ENCODE assay signal across 8 cellular contexts in the genomic region with DNA sequence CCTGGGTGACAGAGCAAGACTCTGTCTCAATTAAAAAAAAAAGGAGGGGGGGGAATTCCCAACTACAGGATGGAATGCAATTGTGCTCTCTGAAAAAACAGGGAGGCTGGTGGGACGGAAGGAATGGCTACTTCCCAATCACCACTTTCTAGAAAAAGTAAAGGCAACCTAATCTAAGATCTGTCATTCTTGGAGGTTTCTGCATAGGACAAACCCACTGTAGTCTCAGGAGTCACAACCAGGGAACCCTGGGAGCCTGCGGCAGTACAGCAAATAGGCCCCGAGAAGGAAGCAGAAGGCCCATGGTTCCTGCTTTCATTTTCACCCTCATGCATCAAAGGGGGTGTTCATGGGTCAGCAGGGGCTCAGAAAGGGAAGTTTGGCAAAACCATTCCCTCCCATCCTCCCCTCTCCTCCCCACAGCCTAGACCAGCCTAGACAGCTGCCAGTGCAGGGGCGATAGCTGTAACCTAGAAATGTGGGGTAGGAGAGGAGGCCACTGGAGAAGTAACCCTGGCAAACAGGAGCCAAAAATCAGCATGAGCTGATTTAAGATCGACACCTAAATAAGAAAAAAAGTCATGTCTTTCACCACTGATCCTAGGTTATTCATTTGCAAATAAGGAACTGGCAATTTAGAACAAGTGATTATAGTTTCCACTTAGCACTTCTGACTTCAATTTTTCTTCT. TPM values are rescaled to one million over a fixed set of nuclear protein-coding genes. Genes with fewer than 3 reads are reported as not detected.
DNase-seq lines count a peak whose midpoint lies in the region; ATAC-seq and TF ChIP-seq lines count a peak whose summit lies in the region.

No MANE protein-coding gene starts in this region.

- TF ChIP-seq CTCF in natural killer cell (IDR thresholded peaks at IDR 0.05): no peak
- TF ChIP-seq CTCF in RWPE1 (conservative IDR thresholded peaks at IDR 0.05; ENCODE audit: low read depth): no peak

- peaks cover 21% of the 10 kb centered on the region for H3K4me1 Mint-ChIP-seq in activated naive CD4-positive, alpha-beta T cell treated with anti-CD3 and anti-CD28 coated beads, Interleukin-2, amount 10 ng/mL, durations not matched to agents 7 days and 5 days
- H3K4me1 Mint-ChIP-seq in natural killer cell: peaks cover 26 to 34% of the 10 kb centered on the region in 2 donors

- H3K27ac Mint-ChIP-seq in activated naive CD4-positive, alpha-beta T cell treated with anti-CD3 and anti-CD28 coated beads, Interleukin-2, amount 10 ng/mL, durations not matched to agents 7 days and 5 days: peak overlapping the region; percentile 95
- no peak overlapping the region for H3K27ac Mint-ChIP-seq in natural killer cell

- peak overlapping the region; percentile 71 for H3K4me3 Mint-ChIP-seq in activated naive CD4-positive, alpha-beta T cell treated with anti-CD3 and anti-CD28 coated beads, Interleukin-2, amount 10 ng/mL, durations not matched to agents 7 days and 5 days
- no peak overlapping the region for H3K4me3 Mint-ChIP-seq in natural killer cell

- H3K27me3 Mint-ChIP-seq in activated naive CD4-positive, alpha-beta T cell treated with anti-CD3 and anti-CD28 coated beads, Interleukin-2, amount 10 ng/mL, durations not matched to agents 7 days and 5 days: no peaks in the 10 kb centered on the region
- H3K27me3 Mint-ChIP-seq in natural killer cell (ENCODE audit: low read depth in 2 of 2): no peaks in the 10 kb centered on the region

- H3K27me3 ChIP-seq in H7 (ENCODE audit: control insufficient read depth, insufficient read depth, low read length): no peaks in the 10 kb centered on the region

- H3K36me3 Mint-ChIP-seq in activated naive CD4-positive, alpha-beta T cell treated with anti-CD3 and anti-CD28 coated beads, Interleukin-2, amount 10 ng/mL, durations not matched to agents 7 days and 5 days: peaks cover 59% of the 10 kb centered on the region
- H3K36me3 Mint-ChIP-seq in natural killer cell: peaks cover 10% of the 10 kb centered on the region

- POLR2A ChIA-PET in RWPE1 (lab: Yijun Ruan, JAX; ENCODE audit: low non-redundant PET): no interaction called here

- H3K9me3 Mint-ChIP-seq in activated naive CD4-positive, alpha-beta T cell treated with anti-CD3 and anti-CD28 coated beads, Interleukin-2, amount 10 ng/mL, durations not matched to agents 7 days and 5 days: peaks cover 15% of the 10 kb centered on the region
- peaks cover 2 to 3% of the 10 kb centered on the region in 2 donors for H3K9me3 Mint-ChIP-seq in natural killer cell

- ATAC-seq in GM19035 (IDR thresholded peaks at IDR 0.05; ENCODE audit: unreplicated experiment) (peak; percentile 69), HG03175 (IDR thresholded peaks at IDR 0.05; ENCODE audit: unreplicated experiment) (peak; percentile 70), natural killer cell (peak; percentile 21 to 57 (median 43))

- intact Hi-C loops in natural killer cell (cut with micrococcal nuclease): no loop called here

- DNase-seq in AG08395 (ENCODE audit: low spot score) (peak; percentile 24), natural killer cell (no peak), RWPE1 (ENCODE audit: low spot score) (no peak), H7 (no peak)
- DNase-seq in activated naive CD4-positive, alpha-beta T cell treated with anti-CD3 and anti-CD28 coated beads, Interleukin-2, amount 10 ng/mL, durations not matched to agents 7 days and 5 days: peak; percentile 58
- no peak for DNase-seq in stimulated activated CD8-positive, alpha-beta memory T cell treated with anti-CD3 and anti-CD28 coated beads, Interleukin-4, amount 100 ng/mL, for 48 hours

- no peaks in the 10 kb centered on the region; the same call in 1 of the 2 replicates for H3K36me3 ChIP-seq in H7 (replicated peaks; ENCODE audit: control insufficient read depth, insufficient read depth, low read length)

- H3K27ac ChIP-seq in RWPE1: no peak overlapping the region

- CTCF ChIA-PET in activated naive CD4-positive, alpha-beta T cell treated with anti-CD3 and anti-CD28 coated beads, Interleukin-2, amount 10 ng/mL, durations not matched to agents 7 days and 5 days (lab: Charles Lee): interaction anchor here (0.5 to 2.3 kb wide), 9 partner anchors 10 to 180 kb away, joined by 3 to 7 read pairs (median 3); no protein-coding TSS in a partner anchor
- CTCF ChIA-PET in RWPE1 (lab: Yijun Ruan, JAX): no interaction called here

- no peak overlapping the region for H3K4me3 ChIP-seq in H7 (ENCODE audit: insufficient read depth, low read depth, low read length)

RNA-seq across cellular contexts. Expression of a gene that starts 48.0 kb away (rescaled TPM):
- total RNA-seq in natural killer cell: 1 to 10 TPM; 1.4 to 6.3 (median 6.3) TPM
- 4.2 and 7.6 TPM in 2 replicates for total RNA-seq in H7 (2014; rRNA removed; shearing (Covaris generic))

Comparison
In these comparisons a context has a peak if more than half of its experiments do, and no peak if none do; other contexts are left out.
1. DNase-seq: peak in AG08395 (single experiment) and activated naive CD4-positive, alpha-beta T cell treated with anti-CD3 and anti-CD28 coated beads, Interleukin-2, amount 10 ng/mL, durations not matched to agents 7 days and 5 days (single experiment); none in natural killer cell (single experiment), RWPE1 (single experiment), stimulated activated CD8-positive, alpha-beta memory T cell treated with anti-CD3 and anti-CD28 coated beads, Interleukin-4, amount 100 ng/mL, for 48 hours (single experiment) and H7 (single experiment).
2. Peak in every context shown above with its lines, with median percentiles within 50 percentile points of each other: ATAC-seq.